Comparison of ENCODE assay signal across 9 cellular contexts in the genomic region with DNA sequence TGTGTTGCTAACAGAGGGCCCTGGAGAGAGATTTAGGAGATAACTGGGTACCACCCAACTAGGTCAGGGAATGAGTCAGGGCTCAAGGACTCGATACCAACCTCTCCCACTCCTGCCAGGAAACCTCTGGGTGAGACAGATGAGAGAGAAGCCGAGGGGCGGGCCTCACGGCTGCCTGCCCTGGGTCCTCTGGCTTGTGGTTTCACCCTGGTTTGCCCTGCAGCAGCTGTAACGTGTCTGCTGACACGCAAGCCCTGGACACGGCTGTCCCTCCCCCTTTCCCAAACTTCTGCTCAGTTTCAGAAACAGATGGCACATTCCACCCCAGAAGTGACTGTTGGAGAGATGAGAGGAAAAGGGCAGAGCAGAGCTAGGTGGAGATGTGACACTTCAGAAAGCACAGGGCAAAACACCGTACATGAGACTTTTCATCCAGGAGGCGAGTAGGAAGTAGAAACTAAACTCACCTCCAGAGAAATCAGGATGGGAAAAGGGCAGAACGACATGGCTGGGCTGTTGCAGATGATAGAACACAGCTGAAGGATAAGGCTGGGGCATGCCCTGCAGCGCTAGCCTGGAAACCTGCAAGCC. TPM values are rescaled to one million over a fixed set of nuclear protein-coding genes. Genes with fewer than 3 reads are reported as not detected.
DNase-seq lines count a peak whose midpoint lies in the region; ATAC-seq, FAIRE-seq and TF ChIP-seq lines count a peak whose summit lies in the region.
"Not testable (repeated sequence)": the region's sequence is repeated elsewhere in the genome, so short reads cannot be mapped to it uniquely, and the experiment has no call there.
"Had no signal": no experiment of that assay in that cellular context is flagged by ENCODE, and none has a peak within 500 bp of the region (broad histone marks: within the 10 kb centered on the region; RNA-seq: fewer than 3 reads in every experiment).

No MANE protein-coding gene starts in this region.

- not testable (repeated sequence) for H3K36me3 Mint-ChIP-seq in effector memory CD8-positive, alpha-beta T cell (ENCODE audit: insufficient read depth)

- not testable (repeated sequence) for H3K4me3 Mint-ChIP-seq in effector memory CD8-positive, alpha-beta T cell

- not testable (repeated sequence) for H3K9me3 Mint-ChIP-seq in effector memory CD8-positive, alpha-beta T cell

- not testable (repeated sequence) for H3K27ac Mint-ChIP-seq in effector memory CD8-positive, alpha-beta T cell

- not testable (repeated sequence) for H3K27me3 Mint-ChIP-seq in effector memory CD8-positive, alpha-beta T cell

- not testable (repeated sequence) for H3K79me2 ChIP-seq in ACC112 (ENCODE audit: control insufficient read depth, insufficient read depth, low read length, unreplicated experiment)

- H3K9me3 ChIP-seq in kidney (ENCODE audit: control insufficient read depth in 1 of 2, low read length in 2 of 2), result not testable (repeated sequence)

- not testable (repeated sequence) for TF ChIP-seq CTCF in HL-60 (IDR thresholded peaks at IDR 0.05; ENCODE audit: insufficient read depth, low read length); kidney (IDR thresholded peaks at IDR 0.05; ENCODE audit: borderline replicate concordance, extremely low read depth, insufficient read depth)

- not testable (repeated sequence) for FAIRE-seq in kidney (lab: Jason Lieb, UNC)

- peak; percentile 51 for ATAC-seq in GM18870 (IDR thresholded peaks at IDR 0.05; ENCODE audit: unreplicated experiment)
- peak; percentile 93 for ATAC-seq in effector memory CD8-positive, alpha-beta T cell (replicated peaks)

- H2AFZ ChIP-seq in ACC112 (ENCODE audit: low read length, unreplicated experiment), result not testable (repeated sequence)

- not testable (repeated sequence) for H3K4me1 ChIP-seq in ACC112 (ENCODE audit: control insufficient read depth, insufficient read depth, low read length, unreplicated experiment); kidney (ENCODE audit: control insufficient read depth in 1 of 2, insufficient read depth in 1 of 2, low read depth in 1 of 2, low read length in 2 of 2)

- not testable (repeated sequence) for H3K27me3 ChIP-seq in ACC112 (ENCODE audit: insufficient read depth, low read length); HL-60 (ENCODE audit: insufficient read depth, poor library complexity, severe bottlenecking)

- H3K4me1 Mint-ChIP-seq in effector memory CD8-positive, alpha-beta T cell (ENCODE audit: low read depth in 2 of 2), result not testable (repeated sequence)

- DNase-seq in HL-60 (ENCODE audit: low read depth in 1 of 2, low spot score in 1 of 2) (peak; percentile 50 to 61), RPMI8226 (peak; percentile 28), activated T-cell treated with anti-CD3 and anti-CD28 coated beads for 48 hours (ENCODE audit: low read depth) (peak; percentile 31), kidney (peak; percentile 86), retina (peak; percentile 9)
- DNase-seq in effector memory CD8-positive, alpha-beta T cell, result not testable (repeated sequence)

- H3K36me3 ChIP-seq in ACC112 (ENCODE audit: insufficient read depth, low read length); kidney (ENCODE audit: control insufficient read depth in 1 of 2, insufficient read depth in 2 of 2, low read length in 2 of 2): not testable (repeated sequence)

- peak overlapping the region; percentile 54; the same call in 1 of the 2 replicates for H3K4me3 ChIP-seq in ACC112 (ENCODE audit: low read depth, low read length)
- not testable (repeated sequence) for H3K4me3 ChIP-seq in HL-60 (replicated peaks; ENCODE audit: insufficient read depth, low read length); kidney (ENCODE audit: low read length in 2 of 2)

- not testable (repeated sequence) for H3K9ac ChIP-seq in kidney (ENCODE audit: low read length in 2 of 2)

- peak overlapping the region; percentile 68 for H3K27ac ChIP-seq in ACC112 (ENCODE audit: low read depth, low read length)
- H3K27ac ChIP-seq in HL-60 (replicated peaks), result peak overlapping the region; percentile 34; the same call in 1 of the 2 replicates
- H3K27ac ChIP-seq in kidney (ENCODE audit: low read depth in 2 of 2, low read length in 2 of 2), result peak overlapping the region in 1 of 2 donors; percentile 47

- intact Hi-C loops in kidney (cut with DNase I), result not testable (repeated sequence)

RNA-seq across cellular contexts. Expression of gene MRPL45, which starts 10.4 kb away (rescaled TPM):
- total RNA-seq in kidney, result 28.0 TPM
- 45.9 TPM for polyA plus RNA-seq in kidney (ENCODE audit: insufficient read depth, low read depth, low replicate concordance)

RNA-seq across cellular contexts. Expression of gene GPR179, which starts 57.2 kb away (rescaled TPM):
- total RNA-seq in kidney, result not detected
- polyA plus RNA-seq in kidney (ENCODE audit: insufficient read depth, low read depth, low replicate concordance), result not detected
- total RNA-seq: pulmonary artery endothelial cell had no signal
